ENCODE assay signal across 8 cellular contexts in genomic region chr6:158817298-158818007, GRCh38. TPM values are rescaled to one million over a fixed set of nuclear protein-coding genes. Genes with fewer than 3 reads are reported as not detected.
DNase-seq lines count a peak whose midpoint lies in the region; ATAC-seq and TF ChIP-seq lines count a peak whose summit lies in the region.

No MANE protein-coding gene starts in this region.

- no peak for DNase-seq in stimulated activated naive CD8-positive, alpha-beta T cell treated with anti-CD3 and anti-CD28 coated beads, Interleukin-15, Interleukin-2, amounts not matched to agents 100 U/mL and 50 U/mL, for 24 hours
- DNase-seq in SJSA1 (ENCODE audit: low read depth in 1 of 2, low spot score in 2 of 2): peak in 1 of 2 experiments; percentile 34
- no peak for DNase-seq in chondrocyte (ENCODE audit: low spot score)
- DNase-seq in left lobe of liver (ENCODE audit: low spot score): peak; percentile 82

- H3K9me3 ChIP-seq in SJSA1 (replicated peaks) (no peaks in the 10 kb centered on the region), subcutaneous abdominal adipose tissue (ENCODE audit: control insufficient read depth in 5 of 5, low read length in 5 of 5) (no peaks in the 10 kb centered on the region)

- no peaks in the 10 kb centered on the region for H3K27me3 Mint-ChIP-seq in stimulated activated naive CD8-positive, alpha-beta T cell treated with anti-CD3 and anti-CD28 coated beads, Interleukin-15, Interleukin-2, amounts not matched to agents 100 ng/mL and 50 ng/mL, for 24 hours
- H3K27me3 Mint-ChIP-seq in chondrocyte (ENCODE audit: low read depth): no peaks in the 10 kb centered on the region

- H3K27me3 ChIP-seq in SJSA1 (replicated peaks) (no peaks in the 10 kb centered on the region), subcutaneous abdominal adipose tissue (ENCODE audit: control insufficient read depth in 5 of 5, insufficient read depth in 4 of 5, low read length in 5 of 5) (no peaks in the 10 kb centered on the region)

- peaks cover 60% of the 10 kb centered on the region for H3K36me3 ChIP-seq in SJSA1
- no peaks in the 10 kb centered on the region for H3K36me3 ChIP-seq in subcutaneous abdominal adipose tissue (ENCODE audit: control insufficient read depth in 5 of 5, insufficient read depth in 5 of 5, low read length in 5 of 5)

- ATAC-seq in stimulated activated naive CD8-positive, alpha-beta T cell treated with anti-CD3 and anti-CD28 coated beads, Interleukin-15, Interleukin-2, amounts not matched to agents 100 U/mL and 50 U/mL, for 24 hours: no peak
- ATAC-seq in left lobe of liver (peak; percentile 62), GM19455 (IDR thresholded peaks at IDR 0.05; ENCODE audit: unreplicated experiment) (no peak), GM18858 (IDR thresholded peaks at IDR 0.05; ENCODE audit: unreplicated experiment) (no peak)

- H3K27ac Mint-ChIP-seq in stimulated activated naive CD8-positive, alpha-beta T cell treated with anti-CD3 and anti-CD28 coated beads, Interleukin-15, Interleukin-2, amounts not matched to agents 100 ng/mL and 50 ng/mL, for 24 hours: peak overlapping the region; percentile 98
- peak overlapping the region; percentile 97 for H3K27ac Mint-ChIP-seq in chondrocyte (ENCODE audit: unreplicated experiment)

- peak overlapping the region; percentile 38 to 79 (median 69) for H3K9ac ChIP-seq in subcutaneous abdominal adipose tissue (ENCODE audit: low read length in 5 of 5)

- H3K4me1 ChIP-seq in SJSA1 (replicated peaks): peaks cover 38% of the 10 kb centered on the region
- H3K4me1 ChIP-seq in subcutaneous abdominal adipose tissue (ENCODE audit: control insufficient read depth in 5 of 5, insufficient read depth in 5 of 5, low read length in 5 of 5): peaks cover 0 to 45% (median 17%) of the 10 kb centered on the region in 5 donors

- H3K4me3 Mint-ChIP-seq in stimulated activated naive CD8-positive, alpha-beta T cell treated with anti-CD3 and anti-CD28 coated beads, Interleukin-15, Interleukin-2, amounts not matched to agents 100 ng/mL and 50 ng/mL, for 24 hours: peak overlapping the region; percentile 95
- peak overlapping the region; percentile 98 for H3K4me3 Mint-ChIP-seq in chondrocyte (ENCODE audit: unreplicated experiment)

- H3K4me1 Mint-ChIP-seq in stimulated activated naive CD8-positive, alpha-beta T cell treated with anti-CD3 and anti-CD28 coated beads, Interleukin-15, Interleukin-2, amounts not matched to agents 100 ng/mL and 50 ng/mL, for 24 hours (ENCODE audit: low read depth): peaks cover 66% of the 10 kb centered on the region
- H3K4me1 Mint-ChIP-seq in chondrocyte (ENCODE audit: low read depth): peaks cover 52% of the 10 kb centered on the region

- H3K27ac ChIP-seq in SJSA1 (peak overlapping the region; percentile 90), subcutaneous abdominal adipose tissue (ENCODE audit: low read depth, low read length) (no peak overlapping the region)

- H3K4me3 ChIP-seq in SJSA1: peak overlapping the region; percentile 92
- H3K4me3 ChIP-seq in subcutaneous abdominal adipose tissue (ENCODE audit: low read depth in 1 of 5, low read length in 5 of 5): peak overlapping the region; percentile 75 to 91 (median 78)

- H3K36me3 Mint-ChIP-seq in stimulated activated naive CD8-positive, alpha-beta T cell treated with anti-CD3 and anti-CD28 coated beads, Interleukin-15, Interleukin-2, amounts not matched to agents 100 ng/mL and 50 ng/mL, for 24 hours (ENCODE audit: low read depth): peaks cover 60% of the 10 kb centered on the region
- H3K36me3 Mint-ChIP-seq in chondrocyte (ENCODE audit: low read depth): peaks cover 8% of the 10 kb centered on the region

- no peak for TF ChIP-seq CTCF in chondrocyte (IDR thresholded peaks at IDR 0.05)

- peaks cover 4% of the 10 kb centered on the region for H3K9me3 Mint-ChIP-seq in stimulated activated naive CD8-positive, alpha-beta T cell treated with anti-CD3 and anti-CD28 coated beads, Interleukin-15, Interleukin-2, amounts not matched to agents 100 ng/mL and 50 ng/mL, for 24 hours
- no peaks in the 10 kb centered on the region for H3K9me3 Mint-ChIP-seq in chondrocyte (ENCODE audit: low read depth)

RNA-seq across cellular contexts. Expression of gene EZR, which starts 1.7 kb away (rescaled TPM):
- 202 and 246 TPM in 2 replicates for total RNA-seq in SJSA1 (2014; rRNA removed; shearing (Covaris generic))
- total RNA-seq in chondrocyte (57.0 to 71.5 TPM (median 68.4 TPM) in 3 replicates), left lobe of liver (57.0 TPM)
